ENCODE assay signal across 24 cellular contexts in the genomic region with DNA sequence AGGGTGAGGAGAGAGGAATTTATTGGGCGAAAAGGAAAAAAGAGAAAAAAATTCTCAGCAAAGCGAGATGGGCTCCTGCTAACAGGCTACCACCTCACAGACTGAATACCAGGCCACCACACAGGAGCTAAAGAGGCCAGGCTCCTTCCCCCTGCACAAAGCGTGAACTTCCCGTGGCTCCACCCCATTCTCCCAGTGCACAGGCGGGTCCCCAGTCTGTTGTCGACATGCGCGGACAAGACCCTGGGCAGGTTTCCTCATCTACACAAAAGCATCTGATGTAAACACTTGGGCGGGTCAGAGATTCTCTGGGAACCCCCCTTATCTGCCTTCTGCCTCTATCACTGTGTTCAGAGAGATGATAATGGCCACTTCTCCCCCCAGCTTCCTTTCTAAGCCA. TPM values are rescaled to one million over a fixed set of nuclear protein-coding genes. Genes with fewer than 3 reads are reported as not detected.
"Had no signal": no experiment of that assay in that cellular context is flagged by ENCODE, and none has a peak within 500 bp of the region (broad histone marks: within the 10 kb centered on the region; RNA-seq: fewer than 3 reads in every experiment).

No MANE protein-coding gene starts in this region.

- ATAC-seq: psoas muscle; sciatic nerve; stimulated activated naive B cell treated with anti-CD40 and anti-IgM and Interleukin-4, amounts not matched to agents 10 μg/mL and 1 μg/mL and 100 μg/mL, for 72 hours; stimulated activated naive CD8-positive, alpha-beta T cell treated with anti-CD3 and anti-CD28 coated beads, Interleukin-15, amount 100 ng/mL, for 72 hours had no signal

- H3K4me3 Mint-ChIP-seq: nephron progenitor cell; stimulated activated naive B cell treated with anti-CD40 and anti-IgM and Interleukin-4, amounts not matched to agents 10 μg/mL and 1 μg/mL and 100 μg/mL, for 72 hours; stimulated activated naive CD8-positive, alpha-beta T cell treated with anti-CD3 and anti-CD28 coated beads, Interleukin-15, amount 100 ng/mL, for 72 hours had no signal

- H3K36me3 Mint-ChIP-seq: stimulated activated naive B cell treated with anti-CD40 and anti-IgM and Interleukin-4, amounts not matched to agents 10 μg/mL and 1 μg/mL and 100 μg/mL, for 72 hours had no signal

- H3K9me3 Mint-ChIP-seq: nephron progenitor cell; stimulated activated naive B cell treated with anti-CD40 and anti-IgM and Interleukin-4, amounts not matched to agents 10 μg/mL and 1 μg/mL and 100 μg/mL, for 72 hours; stimulated activated naive CD8-positive, alpha-beta T cell treated with anti-CD3 and anti-CD28 coated beads, Interleukin-15, amount 100 ng/mL, for 72 hours had no signal

- DNase-seq: effector memory CD4-positive, alpha-beta T cell; foreskin melanocyte; head of caudate nucleus; hippocampal formation; kidney glomerular epithelial cell; mesendoderm; naive B cell; nephron progenitor cell; psoas muscle; retina; spleen; stimulated activated CD4-positive, alpha-beta T cell treated with anti-CD3 and anti-CD28 coated beads, Interleukin-15, amount 100 ng/mL, for 24 hours; stimulated activated CD4-positive, alpha-beta T cell treated with anti-CD3 and anti-CD28 coated beads, Interleukin-2, amount 100 ng/mL, for 24 hours; stimulated activated CD4-positive, alpha-beta T cell treated with anti-CD3 and anti-CD28 coated beads, Interleukin-4, amount 100 ng/mL, for 4 hours; stimulated activated naive B cell treated with anti-CD40 and anti-IgM and Interleukin-4, amounts not matched to agents 10 μg/mL and 1 μg/mL and 100 μg/mL, for 72 hours; stimulated activated naive CD8-positive, alpha-beta T cell treated with anti-CD3 and anti-CD28 coated beads, Interleukin-15, amount 100 ng/mL, for 72 hours; testis had no signal

- H3K9me3 ChIP-seq: neutrophil, psoas muscle, spleen, testis, tibial nerve had no signal

- H3K27ac Mint-ChIP-seq: naive B cell; nephron progenitor cell; stimulated activated naive B cell treated with anti-CD40 and anti-IgM and Interleukin-4, amounts not matched to agents 10 μg/mL and 1 μg/mL and 100 μg/mL, for 72 hours; stimulated activated naive CD8-positive, alpha-beta T cell treated with anti-CD3 and anti-CD28 coated beads, Interleukin-15, amount 100 ng/mL, for 72 hours had no signal

- H3K27me3 ChIP-seq: neutrophil, spleen, testis, tibial nerve had no signal

- H3K36me3 ChIP-seq: neutrophil, spleen, tibial nerve had no signal

- H3K4me1 Mint-ChIP-seq: naive B cell; nephron progenitor cell; stimulated activated naive B cell treated with anti-CD40 and anti-IgM and Interleukin-4, amounts not matched to agents 10 μg/mL and 1 μg/mL and 100 μg/mL, for 72 hours had no signal

- H3K27ac ChIP-seq: neutrophil, psoas muscle, spleen, testis, tibial nerve had no signal

- H3K4me3 ChIP-seq: psoas muscle, spleen, testis, tibial nerve had no signal

- H3K4me1 ChIP-seq: psoas muscle, spleen, testis, tibial nerve had no signal

RNA-seq across cellular contexts. Expression of a gene that starts 34.2 kb away (rescaled TPM):
- total RNA-seq: liver, lung microvascular endothelial cell, sciatic nerve, subcutaneous adipose tissue, ureter had no signal
- polyA plus RNA-seq: liver had no signal
